ENCODE assay signal across 19 cellular contexts in genomic region chr16:58931436-58931835, GRCh38.
DNase-seq lines count a peak whose midpoint lies in the region; ATAC-seq and TF ChIP-seq lines count a peak whose summit lies in the region.
"Had no signal": no experiment of that assay in that cellular context is flagged by ENCODE, and none has a peak within 500 bp of the region (broad histone marks: within the 10 kb centered on the region; RNA-seq: fewer than 3 reads in every experiment).

No MANE protein-coding gene starts in this region.

- H3K27ac Mint-ChIP-seq in activated naive CD4-positive, alpha-beta T cell treated with anti-CD3 and anti-CD28 coated beads, Interleukin-2, amount 10 ng/mL, durations not matched to agents 7 days and 5 days, result no peak overlapping the region
- H3K27ac Mint-ChIP-seq: T-cell had no signal

- H3K79me2 ChIP-seq in Karpas-422 (ENCODE audit: low read length), result no peaks in the 10 kb centered on the region

- TF ChIP-seq EP300 in ovary (IDR thresholded peaks at IDR 0.05), result no peak

- H3K36me3 ChIP-seq in Karpas-422 (ENCODE audit: insufficient read depth, low read length), result no peaks in the 10 kb centered on the region
- no peaks in the 10 kb centered on the region for H3K36me3 ChIP-seq in ovary
- H3K36me3 ChIP-seq: BE2C had no signal

- H2AFZ ChIP-seq in Karpas-422 (ENCODE audit: low read length), result no peak overlapping the region

- no peak overlapping the region for H3K4me3 Mint-ChIP-seq in activated naive CD4-positive, alpha-beta T cell treated with anti-CD3 and anti-CD28 coated beads, Interleukin-2, amount 10 ng/mL, durations not matched to agents 7 days and 5 days
- H3K4me3 Mint-ChIP-seq: T-cell had no signal

- WGBS in ovary, 3 donors, result 74 to 76% (median 74%) methylated on average over 4 of the region's 4 CpGs

- H3K27me3 ChIP-seq in Karpas-422 (ENCODE audit: low read length) (no peaks in the 10 kb centered on the region), ovary (no peaks in the 10 kb centered on the region)
- H3K27me3 ChIP-seq: BE2C had no signal

- intact Hi-C loops in ovary (cut with DNase I), result no loop called here

- CTCF ChIA-PET in activated naive CD4-positive, alpha-beta T cell treated with anti-CD3 and anti-CD28 coated beads, Interleukin-2, amount 10 ng/mL, durations not matched to agents 7 days and 5 days (lab: Charles Lee), result no interaction called here

- no peaks in the 10 kb centered on the region for H3K9me2 ChIP-seq in Karpas-422 (replicated peaks; ENCODE audit: insufficient read depth, low read length)

- H3K27me3 Mint-ChIP-seq in activated naive CD4-positive, alpha-beta T cell treated with anti-CD3 and anti-CD28 coated beads, Interleukin-2, amount 10 ng/mL, durations not matched to agents 7 days and 5 days, result no peaks in the 10 kb centered on the region

- peak; percentile 30 for DNase-seq in EH (ENCODE audit: low read depth)
- DNase-seq in Karpas-422, result peak; percentile 11
- peak; percentile 59 for DNase-seq in dedifferentiated amniotic fluid mesenchymal stem cell (ENCODE audit: extremely low spot score)
- peak; percentile 11 for DNase-seq in non-pigmented ciliary epithelial cell (ENCODE audit: low read depth)
- DNase-seq in activated naive CD4-positive, alpha-beta T cell treated with anti-CD3 and anti-CD28 coated beads, Interleukin-2, amount 10 ng/mL, durations not matched to agents 7 days and 5 days, result no peak
- DNase-seq in omental fat pad (ENCODE audit: low spot score), result no peak
- no peak for DNase-seq in ovary
- DNase-seq: BE2C; DMS53; NCI-H1105; NCI-H146; NCI-H2029; NCI-H2227 treated with DMSO at 0.1 percent for 48 hours; NCI-H510A treated with DMSO at 0.1 percent for 48 hours; NCI-H774; NK-92 treated with Interleukin-12 subunit alpha and Interleukin-12 subunit beta, amount 100 ng/mL, for 24 hours; T-cell had no signal

- TF ChIP-seq POLR2A in ovary (IDR thresholded peaks at IDR 0.05), result no peak

- H3K27ac ChIP-seq in Karpas-422 (ENCODE audit: low read length) (no peak overlapping the region), ovary (no peak overlapping the region)

- no peak overlapping the region for H3K4me2 ChIP-seq in Karpas-422 (ENCODE audit: low read depth, low read length, poor library complexity, severe bottlenecking)

- no peaks in the 10 kb centered on the region for H4K20me1 ChIP-seq in Karpas-422 (ENCODE audit: insufficient read depth, low read depth, low read length)

- TF ChIP-seq CTCF in omental fat pad (IDR thresholded peaks at IDR 0.05) (no peak), ovary (IDR thresholded peaks at IDR 0.05) (no peak)

- H3K9me3 Mint-ChIP-seq in activated naive CD4-positive, alpha-beta T cell treated with anti-CD3 and anti-CD28 coated beads, Interleukin-2, amount 10 ng/mL, durations not matched to agents 7 days and 5 days, result peaks cover 4% of the 10 kb centered on the region

- H3K36me3 Mint-ChIP-seq in activated naive CD4-positive, alpha-beta T cell treated with anti-CD3 and anti-CD28 coated beads, Interleukin-2, amount 10 ng/mL, durations not matched to agents 7 days and 5 days, result no peaks in the 10 kb centered on the region
- H3K36me3 Mint-ChIP-seq: T-cell had no signal

- H3K4me3 ChIP-seq in Karpas-422 (ENCODE audit: low read length) (no peak overlapping the region), ovary (no peak overlapping the region)

- H3K4me1 ChIP-seq in Karpas-422 (ENCODE audit: low read length) (no peaks in the 10 kb centered on the region), ovary (ENCODE audit: insufficient read depth) (no peaks in the 10 kb centered on the region)
- H3K4me1 ChIP-seq: BE2C had no signal

- H3K4me1 Mint-ChIP-seq in activated naive CD4-positive, alpha-beta T cell treated with anti-CD3 and anti-CD28 coated beads, Interleukin-2, amount 10 ng/mL, durations not matched to agents 7 days and 5 days, result no peaks in the 10 kb centered on the region
- H3K4me1 Mint-ChIP-seq: T-cell had no signal

- no peak for ATAC-seq in omental fat pad (ENCODE audit: low FRiP score)
- ATAC-seq: HCT116, Panc1, T-cell had no signal

- no peaks in the 10 kb centered on the region for H3K9me3 ChIP-seq in Karpas-422 (ENCODE audit: low read length)
- H3K9me3 ChIP-seq in ovary, result no peaks in the 10 kb centered on the region
- H3K9me3 ChIP-seq: BE2C had no signal

- H3K9ac ChIP-seq in Karpas-422 (ENCODE audit: low read length), result no peak overlapping the region

Comparison
In these comparisons a context has a peak if more than half of its experiments do, and no peak if none do; other contexts are left out.
1. DNase-seq: peak in EH (single experiment), Karpas-422 (single experiment), dedifferentiated amniotic fluid mesenchymal stem cell (single experiment) and non-pigmented ciliary epithelial cell (single experiment); none in activated naive CD4-positive, alpha-beta T cell treated with anti-CD3 and anti-CD28 coated beads, Interleukin-2, amount 10 ng/mL, durations not matched to agents 7 days and 5 days (single experiment), omental fat pad (single experiment) and ovary (0 of 5).